In genomic region chr17:72295916-72296315, GRCh38 we compare ENCODE assay signal across 21 cellular contexts.
"Had no signal": no experiment of that assay in that cellular context is flagged by ENCODE, and none has a peak within 500 bp of the region (broad histone marks: within the 10 kb centered on the region; RNA-seq: fewer than 3 reads in every experiment).

No MANE protein-coding gene starts in this region.

- H2AFZ ChIP-seq: hepatocyte had no signal

- H3K4me1 Mint-ChIP-seq: memory B cell, natural killer cell had no signal

- H3K27ac ChIP-seq: hepatocyte, spleen, thyroid gland, uterus had no signal

- H3K27ac Mint-ChIP-seq: dendritic cell treated with granulocyte-macrophage colony-stimulating factor and Interleukin-4, amounts not matched to agents 40 ng/mL and 50 ng/mL, for 4 days; effector memory CD8-positive, alpha-beta T cell; memory B cell; mesothelial cell of epicardium; natural killer cell; type B pancreatic cell had no signal

- H3K27me3 ChIP-seq: hepatocyte, thyroid gland, uterus had no signal

- H3K4me3 ChIP-seq: hepatocyte, spleen, thyroid gland, uterus had no signal

- H3K4me2 ChIP-seq: hepatocyte had no signal

- H3K27me3 Mint-ChIP-seq: dendritic cell treated with granulocyte-macrophage colony-stimulating factor and Interleukin-4, amounts not matched to agents 40 ng/mL and 50 ng/mL, for 4 days; effector memory CD8-positive, alpha-beta T cell had no signal

- ATAC-seq: effector memory CD8-positive, alpha-beta T cell; left lobe of liver; natural killer cell; sciatic nerve had no signal

- H3K9me3 Mint-ChIP-seq: mesothelial cell of epicardium, neural crest cell had no signal

- H3K36me3 ChIP-seq: spleen, thyroid gland, uterus had no signal

- H3K79me2 ChIP-seq: hepatocyte had no signal

- FAIRE-seq: colon, islet of Langerhans had no signal

- H3K4me1 ChIP-seq: spleen, uterus had no signal

- DNase-seq: effector memory CD8-positive, alpha-beta T cell; foreskin melanocyte; head of caudate nucleus; natural killer cell; posterior cingulate gyrus; spleen; stimulated activated CD4-positive, alpha-beta T cell treated with anti-CD3 and anti-CD28 coated beads, Interleukin-15, amount 100 ng/mL, for 24 hours; stimulated activated CD4-positive, alpha-beta T cell treated with anti-CD3 and anti-CD28 coated beads, Interleukin-1b, Interleukin-23, amount 100 ng/mL, for 48 hours; stimulated activated naive CD4-positive, alpha-beta T cell; thyroid gland; uterus had no signal

- H3K9me3 ChIP-seq: spleen, thyroid gland, uterus had no signal

- H3K4me3 Mint-ChIP-seq: dendritic cell treated with granulocyte-macrophage colony-stimulating factor and Interleukin-4, amounts not matched to agents 40 ng/mL and 50 ng/mL, for 4 days; effector memory CD8-positive, alpha-beta T cell; memory B cell; mesothelial cell of epicardium; natural killer cell; neural crest cell; type B pancreatic cell had no signal
